Comparison of ENCODE assay signal across 1 cellular context in the genomic region with DNA sequence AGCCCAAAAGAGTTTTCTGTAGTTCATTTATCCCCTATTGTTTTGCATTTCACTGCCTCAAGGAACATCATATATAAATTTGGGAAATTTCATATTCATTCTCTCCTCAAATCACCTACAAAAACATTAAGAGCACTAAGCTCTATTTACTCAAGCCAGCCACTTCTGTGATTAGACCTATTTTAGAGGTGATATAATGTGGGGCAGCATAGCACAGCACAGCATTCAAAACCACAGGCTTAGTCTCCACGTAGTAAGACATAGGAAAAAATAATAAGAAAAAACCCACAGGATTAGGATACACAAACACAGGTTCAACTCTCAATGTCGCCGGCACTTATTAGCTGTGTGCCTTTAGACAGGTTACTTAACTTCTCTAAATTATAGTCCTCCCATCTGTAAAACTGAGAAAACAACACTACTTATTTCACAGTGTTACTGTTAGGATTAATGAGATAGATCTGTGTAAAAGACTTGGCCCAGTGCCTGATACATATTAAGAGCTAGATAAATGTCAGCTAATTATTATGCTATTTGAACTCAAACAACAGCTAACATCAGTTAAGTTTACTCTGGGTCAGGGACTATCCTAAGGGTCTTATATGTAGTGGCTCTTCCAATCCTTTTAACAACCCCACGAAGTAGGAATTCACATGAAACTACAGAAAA.
TF ChIP-seq lines count a peak whose summit lies in the region.

No MANE protein-coding gene starts in this region.

TF ChIP-seq in HEK293, 187 proteins besides CTCF, POLR2A, EP300 and RAD21 (continued from another document):
- TF ChIP-seq, protein P1, sequence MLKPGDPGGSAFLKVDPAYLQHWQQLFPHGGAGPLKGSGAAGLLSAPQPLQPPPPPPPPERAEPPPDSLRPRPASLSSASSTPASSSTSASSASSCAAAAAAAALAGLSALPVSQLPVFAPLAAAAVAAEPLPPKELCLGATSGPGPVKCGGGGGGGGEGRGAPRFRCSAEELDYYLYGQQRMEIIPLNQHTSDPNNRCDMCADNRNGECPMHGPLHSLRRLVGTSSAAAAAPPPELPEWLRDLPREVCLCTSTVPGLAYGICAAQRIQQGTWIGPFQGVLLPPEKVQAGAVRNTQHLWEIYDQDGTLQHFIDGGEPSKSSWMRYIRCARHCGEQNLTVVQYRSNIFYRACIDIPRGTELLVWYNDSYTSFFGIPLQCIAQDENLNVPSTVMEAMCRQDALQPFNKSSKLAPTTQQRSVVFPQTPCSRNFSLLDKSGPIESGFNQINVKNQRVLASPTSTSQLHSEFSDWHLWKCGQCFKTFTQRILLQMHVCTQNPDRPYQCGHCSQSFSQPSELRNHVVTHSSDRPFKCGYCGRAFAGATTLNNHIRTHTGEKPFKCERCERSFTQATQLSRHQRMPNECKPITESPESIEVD (tag by site-specific recombination; IDR thresholded peaks at IDR 0.05) = peak; percentile 79
- TF ChIP-seq, protein P2, sequence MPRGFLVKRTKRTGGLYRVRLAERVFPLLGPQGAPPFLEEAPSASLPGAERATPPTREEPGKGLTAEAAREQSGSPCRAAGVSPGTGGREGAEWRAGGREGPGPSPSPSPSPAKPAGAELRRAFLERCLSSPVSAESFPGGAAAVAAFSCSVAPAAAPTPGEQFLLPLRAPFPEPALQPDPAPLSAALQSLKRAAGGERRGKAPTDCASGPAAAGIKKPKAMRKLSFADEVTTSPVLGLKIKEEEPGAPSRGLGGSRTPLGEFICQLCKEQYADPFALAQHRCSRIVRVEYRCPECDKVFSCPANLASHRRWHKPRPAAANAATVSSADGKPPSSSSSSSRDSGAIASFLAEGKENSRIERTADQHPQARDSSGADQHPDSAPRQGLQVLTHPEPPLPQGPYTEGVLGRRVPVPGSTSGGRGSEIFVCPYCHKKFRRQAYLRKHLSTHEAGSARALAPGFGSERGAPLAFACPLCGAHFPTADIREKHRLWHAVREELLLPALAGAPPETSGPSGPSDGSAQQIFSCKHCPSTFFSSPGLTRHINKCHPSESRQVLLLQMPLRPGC (tag by site-specific recombination; IDR thresholded peaks at IDR 0.05) = peak; percentile 24; the same call in 1 of the 2 replicates
- no peak for TF ChIP-seq ZNF660 (tag by site-specific recombination; IDR thresholded peaks at IDR 0.05)
TF ChIP-seq in HEK293: peak in this region for 9.
